31 cellular contexts compared by ENCODE assay signal in the genomic region with DNA sequence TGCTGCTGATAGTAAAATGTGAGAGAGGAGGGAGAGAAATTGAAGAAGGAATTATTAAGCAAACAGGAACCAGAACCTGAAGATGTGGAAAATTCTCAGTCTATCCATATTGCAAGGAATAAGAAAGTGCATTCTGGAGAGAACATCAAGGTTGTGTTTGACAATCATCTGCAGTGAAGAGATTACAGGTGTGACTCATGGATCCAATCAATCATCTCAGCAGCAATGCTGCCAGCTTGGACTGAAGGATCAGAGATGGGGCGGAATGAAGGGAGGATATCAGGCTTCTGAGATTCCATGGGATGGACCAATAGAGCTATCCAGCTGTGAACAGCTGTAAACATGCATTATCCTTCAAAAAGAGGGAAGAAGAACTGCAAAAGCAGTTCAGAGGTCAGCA.
"Had no signal": no experiment of that assay in that cellular context is flagged by ENCODE, and none has a peak within 500 bp of the region (broad histone marks: within the 10 kb centered on the region; RNA-seq: fewer than 3 reads in every experiment).

No MANE protein-coding gene starts in this region.

- H3K4me1 Mint-ChIP-seq: activated T-helper 17 cell treated with anti-CD3 and anti-CD28 coated beads, Interleukin-2, amount 50 U/mL, for 72 hours; central memory CD8-positive, alpha-beta T cell had no signal

- DNase-seq: activated B cell treated with CpG ODN at 0.5 μM for 24 hours; activated CD4-positive, alpha-beta T cell treated with anti-CD3 and anti-CD28 coated beads for 48 hours; activated CD4-positive, alpha-beta T cell treated with anti-CD3 and anti-CD28 coated beads, Interleukin-2, amount 50 U/mL, for 1 hour; activated CD4-positive, alpha-beta T cell treated with anti-CD3 and anti-CD28 coated beads, Interleukin-2, amount 50 U/mL, for 48 hours; activated CD8-positive, alpha-beta memory T cell treated with anti-CD3 and anti-CD28 coated beads for 24 hours; activated CD8-positive, alpha-beta T cell treated with anti-CD3 and anti-CD28 coated beads for 36 hours; activated effector memory CD4-positive, alpha-beta T cell treated with Interleukin-2 at 50 U/mL for 16 hours; activated gamma-delta T cell treated with Interleukin-2 at 50 U/mL for 16 hours; activated naive CD4-positive, alpha-beta T cell treated with anti-CD3 and anti-CD28 coated beads, Interleukin-2, amount 50 U/mL, for 16 hours; activated naive CD4-positive, alpha-beta T cell treated with Interleukin-2 at 50 U/mL for 16 hours; activated T-cell treated with anti-CD3 and anti-CD28 coated beads, Interleukin-2, amount 50 U/mL, for 4 hours; amygdala; aorta; dermis blood vessel endothelial cell; effector CD4-positive, alpha-beta T cell; effector memory CD8-positive, alpha-beta T cell; esophagus squamous epithelium; head of caudate nucleus; hippocampal formation; T1000; WERI-Rb-1 had no signal

- ATAC-seq: activated CD4-positive, CD25-positive, alpha-beta regulatory T cell treated with anti-CD3 and anti-CD28 coated beads, Interleukin-2, amount 50 U/mL, for 24 hours; activated CD8-positive, alpha-beta T cell treated with anti-CD3 and anti-CD28 coated beads for 36 hours; activated T-cell treated with anti-CD3 and anti-CD28 coated beads, Interleukin-2, amount 50 U/mL, for 4 hours; activated T-helper 17 cell treated with anti-CD3 and anti-CD28 coated beads, Interleukin-2, amount 50 U/mL, for 72 hours; effector memory CD8-positive, alpha-beta T cell had no signal

- H3K27me3 Mint-ChIP-seq: activated B cell treated with CpG ODN at 0.5 μM for 24 hours; activated naive CD8-positive, alpha-beta T cell had no signal

- H3K27me3 ChIP-seq: breast epithelium, esophagus squamous epithelium had no signal

- H3K4me3 Mint-ChIP-seq: activated B cell treated with CpG ODN at 0.5 μM for 24 hours; activated CD8-positive, alpha-beta T cell treated with anti-CD3 and anti-CD28 coated beads for 36 hours; activated naive CD8-positive, alpha-beta T cell; activated T-cell treated with anti-CD3 and anti-CD28 coated beads, Interleukin-2, amount 50 U/mL, for 4 hours; activated T-helper 17 cell treated with anti-CD3 and anti-CD28 coated beads, Interleukin-2, amount 50 U/mL, for 72 hours; brain; central memory CD8-positive, alpha-beta T cell; effector memory CD8-positive, alpha-beta T cell; T-helper 2 cell treated with Interferon-gamma antibody and Interleukin-4, amounts not matched to agents 5 μg/mL and 100 μg/mL, for 36 hours had no signal

- H3K4me1 ChIP-seq: breast epithelium, esophagus squamous epithelium had no signal

- FAIRE-seq: frontal cortex had no signal

- H3K4me3 ChIP-seq: breast epithelium, coronary artery, esophagus squamous epithelium had no signal

- H3K27ac ChIP-seq: breast epithelium, coronary artery, epithelial cell of prostate, esophagus squamous epithelium, WERI-Rb-1 had no signal

- H3K36me3 ChIP-seq: breast epithelium, esophagus squamous epithelium, WERI-Rb-1 had no signal

- H3K27ac Mint-ChIP-seq: activated B cell treated with CpG ODN at 0.5 μM for 24 hours; activated CD8-positive, alpha-beta T cell treated with anti-CD3 and anti-CD28 coated beads for 36 hours; activated naive CD8-positive, alpha-beta T cell; activated T-helper 17 cell treated with anti-CD3 and anti-CD28 coated beads, Interleukin-2, amount 50 U/mL, for 72 hours; brain; effector memory CD8-positive, alpha-beta T cell; T-helper 2 cell treated with Interferon-gamma antibody and Interleukin-4, amounts not matched to agents 5 μg/mL and 100 μg/mL, for 36 hours had no signal

- H3K9me3 ChIP-seq: breast epithelium, esophagus squamous epithelium had no signal

- H3K36me3 Mint-ChIP-seq: brain had no signal

- H3K9me3 Mint-ChIP-seq: activated T-helper 17 cell treated with anti-CD3 and anti-CD28 coated beads, Interleukin-2, amount 50 U/mL, for 72 hours; central memory CD8-positive, alpha-beta T cell; T-helper 2 cell treated with Interferon-gamma antibody and Interleukin-4, amounts not matched to agents 5 μg/mL and 100 μg/mL, for 36 hours had no signal
